ENCODE assay signal across 12 cellular contexts in genomic region chr3:158094917-158095301, GRCh38. TPM values are rescaled to one million over a fixed set of nuclear protein-coding genes. Genes with fewer than 3 reads are reported as not detected.
DNase-seq lines count a peak whose midpoint lies in the region; ATAC-seq and TF ChIP-seq lines count a peak whose summit lies in the region.
"Had no signal": no experiment of that assay in that cellular context is flagged by ENCODE, and none has a peak within 500 bp of the region (broad histone marks: within the 10 kb centered on the region; RNA-seq: fewer than 3 reads in every experiment).

No MANE protein-coding gene starts in this region.

- H3K27ac ChIP-seq in iPS-20b (ENCODE audit: low read length), result no peak overlapping the region
- H3K27ac ChIP-seq: SK-N-MC had no signal

- H3K27me3 ChIP-seq in iPS-20b (ENCODE audit: insufficient read depth, low read length), result peaks cover 98% of the 10 kb centered on the region

- H3K36me3 ChIP-seq in iPS-20b (ENCODE audit: insufficient read depth, low read depth, low read length), result no peaks in the 10 kb centered on the region

- H3K4me1 ChIP-seq in iPS-20b (ENCODE audit: insufficient read depth, low read length), result peaks cover 10% of the 10 kb centered on the region

- DNase-seq in GM13977 (ENCODE audit: low spot score) (peak; percentile 61), middle frontal gyrus (ENCODE audit: extremely low spot score, low spot score) (no peak), C1 segment of cervical spinal cord (lab: John Stamatoyannopoulos, UW) (no peak), ureter (ENCODE audit: low spot score) (no peak)
- DNase-seq: AML-193, NCI-H524 had no signal

- ATAC-seq in GM21737 (IDR thresholded peaks at IDR 0.05; ENCODE audit: unreplicated experiment) (peak; percentile 16), HG03432 (IDR thresholded peaks at IDR 0.05; ENCODE audit: unreplicated experiment) (peak; percentile 32), HG03175 (IDR thresholded peaks at IDR 0.05; ENCODE audit: unreplicated experiment) (no peak)

- no peaks in the 10 kb centered on the region; the same call in 1 of the 2 replicates for H3K9me3 ChIP-seq in iPS-20b (ENCODE audit: insufficient read depth, low read depth, low read length)

- no peak overlapping the region for H3K9ac ChIP-seq in iPS-20b (ENCODE audit: low read depth, low read length)

- no peak for TF ChIP-seq CTCF in GM13977 (IDR thresholded peaks at IDR 0.05; ENCODE audit: extremely low read depth, insufficient read depth, missing control alignments)

- H3K4me3 ChIP-seq in iPS-20b (ENCODE audit: low read length), result peak overlapping the region; percentile 58
- H3K4me3 ChIP-seq: SK-N-MC had no signal

- in situ Hi-C loops in GM13977 (cut with MboI; ENCODE audit: low pct_unique_long_range_greater_than_20kb, low sequenced_read_pairs, unreplicated experiment), result no loop called here

RNA-seq across cellular contexts. Expression of gene SHOX2, which starts 11.3 kb away (rescaled TPM):
- 0.34 TPM for total RNA-seq in ureter
- total RNA-seq: dermis microvascular lymphatic vessel endothelial cell had no signal

RNA-seq across cellular contexts. Expression of gene RSRC1, which starts 15.0 kb away (rescaled TPM):
- total RNA-seq in ureter, result 48.3 TPM
